Comparison of ENCODE assay signal across 26 cellular contexts in the genomic region with DNA sequence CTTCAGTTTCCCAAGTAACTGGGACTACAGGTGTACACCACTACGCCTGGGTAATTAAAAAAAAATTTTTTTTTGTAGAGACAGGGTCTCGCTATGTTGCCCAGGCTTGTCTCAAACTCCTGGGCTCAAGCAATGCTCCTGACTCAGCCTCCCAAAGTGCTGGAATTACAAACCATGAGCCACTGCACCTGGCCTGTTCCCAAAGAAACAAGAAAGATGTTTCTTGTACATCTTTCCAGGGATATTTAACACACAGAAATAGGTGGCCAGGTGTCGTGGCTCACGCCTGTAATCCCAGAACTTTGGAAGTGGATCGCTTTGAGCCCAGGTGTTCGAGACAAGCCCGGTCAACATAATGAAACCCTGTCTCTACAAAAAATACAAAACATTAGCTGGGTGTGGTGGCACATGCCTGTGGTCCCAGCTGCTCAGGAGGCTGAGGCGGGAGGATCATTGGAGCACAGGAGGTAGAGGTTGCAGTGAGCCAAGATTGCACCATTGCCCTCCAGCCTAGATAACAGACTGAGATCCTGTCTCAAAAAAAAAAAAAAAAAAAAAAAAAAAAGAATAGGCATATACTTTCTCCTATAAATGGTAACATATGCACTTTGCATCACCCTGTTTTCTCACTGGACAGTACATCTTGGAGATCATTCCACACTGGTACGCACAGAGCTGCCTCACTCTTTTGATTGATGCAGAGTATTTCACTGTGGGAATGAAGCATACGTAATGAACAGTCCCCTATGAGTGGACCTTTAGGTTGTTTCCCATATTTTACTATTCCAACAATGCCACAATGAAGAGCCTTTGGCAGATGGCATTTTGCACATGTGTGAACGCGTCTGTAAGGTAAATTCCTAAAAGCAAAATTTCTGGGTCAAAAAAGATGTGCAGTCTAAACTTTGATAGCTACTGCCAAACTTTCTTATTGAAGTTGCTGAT. TPM values are rescaled to one million over a fixed set of nuclear protein-coding genes. Genes with fewer than 3 reads are reported as not detected.
DNase-seq lines count a peak whose midpoint lies in the region; ATAC-seq, FAIRE-seq and TF ChIP-seq lines count a peak whose summit lies in the region.
"Had no signal": no experiment of that assay in that cellular context is flagged by ENCODE, and none has a peak within 500 bp of the region (broad histone marks: within the 10 kb centered on the region; RNA-seq: fewer than 3 reads in every experiment).

No MANE protein-coding gene starts in this region.

- H3K4me2 ChIP-seq in OCI-LY1 (ENCODE audit: low read length) (no peak overlapping the region; the same call in 1 of the 2 replicates), keratinocyte (ENCODE audit: control insufficient read depth, extremely low read depth, insufficient read depth, low read depth, low read length) (no peak overlapping the region)

- H3K4me1 ChIP-seq in OCI-LY1 (ENCODE audit: insufficient read depth, low read length, severe bottlenecking) (peaks cover 91% of the 10 kb centered on the region), keratinocyte (ENCODE audit: control insufficient read depth, extremely low read depth, insufficient read depth, low read length) (peaks cover 48% of the 10 kb centered on the region), right atrium auricular region (peaks cover 0 to 33% of the 10 kb centered on the region in 2 donors)

- H3K9me3 ChIP-seq in OCI-LY1 (ENCODE audit: low read length), result no peaks in the 10 kb centered on the region
- H3K9me3 ChIP-seq in keratinocyte (ENCODE audit: control insufficient read depth, low read depth, low read length), result no peaks in the 10 kb centered on the region
- H3K9me3 ChIP-seq in right atrium auricular region, result no peaks in the 10 kb centered on the region
- H3K9me3 ChIP-seq: Caco-2 had no signal

- dilution Hi-C loops in keratinocyte (cut with MboI; ENCODE audit: extremely low pct_ligation_motif_present, low sequenced_read_pairs), result loop anchor here (25.0 kb wide), 1 partner anchor 108 kb away; no protein-coding TSS in a partner anchor

- DNase-seq in activated T-cell treated with anti-CD3 and anti-CD28 coated beads, Interleukin-2, amount 50 U/mL, for 72 hours, result no peak
- DNase-seq in activated T-cell treated with anti-CD3 and anti-CD28 coated beads for 4 hours (no peak), keratinocyte (ENCODE audit: low read depth, low spot score) (no peak), NCI-H1092 treated with DMSO at 0.1 percent for 48 hours (lab: John Stamatoyannopoulos, UW) (no peak), right atrium auricular region (ENCODE audit: low spot score) (no peak), AG08396 (ENCODE audit: low spot score) (no peak), A172 (ENCODE audit: low spot score) (no peak)
- DNase-seq: AML-193, Caco-2, GM23248, H9, HFFc6, KG1, NCI-H1105 treated with DMSO at 0.1 percent for 48 hours, NCI-H187, NCI-H446, NCI-H526, PC-9, RPMI8226, SHP77 treated with DMSO at 0.1 percent for 48 hours, SW 1271 had no signal

- FAIRE-seq in keratinocyte (lab: Jason Lieb, UNC), result no peak
- FAIRE-seq: G401.6, GM18507 had no signal

- H3K27ac Mint-ChIP-seq in activated T-cell treated with anti-CD3 and anti-CD28 coated beads, Interleukin-2, amount 50 U/mL, for 72 hours, result peak overlapping the region; percentile 19
- H3K27ac Mint-ChIP-seq: HFFc6 had no signal

- no peaks in the 10 kb centered on the region for H3K9me2 ChIP-seq in OCI-LY1 (ENCODE audit: low read depth, low read length)

- no peak for TF ChIP-seq CTCF in OCI-LY1 (IDR thresholded peaks at IDR 0.05; ENCODE audit: low read length)
- TF ChIP-seq CTCF in keratinocyte (optimal IDR thresholded peaks at IDR 0.05 in 1 of 3, IDR thresholded peaks at IDR 0.05 in 1 of 3, conservative IDR thresholded peaks at IDR 0.05 in 1 of 3; ENCODE audit: extremely low read depth in 1 of 3, insufficient read depth in 2 of 3, low read length in 3 of 3), result no peak
- TF ChIP-seq CTCF in right atrium auricular region (IDR thresholded peaks at IDR 0.05), result no peak

- H3K4me3 Mint-ChIP-seq in activated T-cell treated with anti-CD3 and anti-CD28 coated beads, Interleukin-2, amount 50 U/mL, for 72 hours, result no peak overlapping the region
- H3K4me3 Mint-ChIP-seq: H9, HFFc6 had no signal

- H2AFZ ChIP-seq in OCI-LY1 (ENCODE audit: low read length) (no peak overlapping the region), keratinocyte (ENCODE audit: control insufficient read depth, low read length) (no peak overlapping the region)
- H2AFZ ChIP-seq: PC-9 had no signal

- peaks cover 2 to 6% of the 10 kb centered on the region in 2 donors for H3K36me3 Mint-ChIP-seq in activated T-cell treated with anti-CD3 and anti-CD28 coated beads, Interleukin-2, amount 50 U/mL, for 72 hours (ENCODE audit: insufficient read depth in 2 of 2)

- ATAC-seq in activated T-cell treated with anti-CD3 and anti-CD28 coated beads, Interleukin-2, amount 50 U/mL, for 72 hours (replicated peaks in 1 of 2), result no peak

- peaks cover 28% of the 10 kb centered on the region for H3K79me2 ChIP-seq in OCI-LY1 (ENCODE audit: insufficient read depth, low read length)
- H3K79me2 ChIP-seq in keratinocyte (ENCODE audit: control insufficient read depth, insufficient read depth, low read length), result peaks cover 34% of the 10 kb centered on the region

- H3K4me3 ChIP-seq in OCI-LY1 (ENCODE audit: low read depth, low read length, poor library complexity, severe bottlenecking) (no peak overlapping the region), keratinocyte (ENCODE audit: control insufficient read depth in 2 of 3, extremely low read depth in 1 of 3, insufficient read depth in 2 of 3, low read depth in 1 of 3, low read length in 3 of 3) (no peak overlapping the region), right atrium auricular region (no peak overlapping the region)
- H3K4me3 ChIP-seq: GM23248, PC-9, SK-N-MC had no signal

- H3K27me3 ChIP-seq in OCI-LY1 (ENCODE audit: insufficient read depth, low read length), result no peaks in the 10 kb centered on the region
- H3K27me3 ChIP-seq in keratinocyte (ENCODE audit: control insufficient read depth, extremely low read depth, insufficient read depth, low read length), result no peaks in the 10 kb centered on the region
- no peaks in the 10 kb centered on the region for H3K27me3 ChIP-seq in right atrium auricular region

- H3K36me3 ChIP-seq in OCI-LY1 (ENCODE audit: insufficient read depth, low read length) (peaks cover 21% of the 10 kb centered on the region), keratinocyte (ENCODE audit: control insufficient read depth in 2 of 2, extremely low read depth in 1 of 2, insufficient read depth in 2 of 2, low read length in 2 of 2) (peaks cover 5% of the 10 kb centered on the region in 2 experiments), right atrium auricular region (no peaks in the 10 kb centered on the region)

- peak overlapping the region; percentile 13; the same call in 1 of the 2 replicates for H3K9ac ChIP-seq in OCI-LY1 (ENCODE audit: low read length)
- no peak overlapping the region for H3K9ac ChIP-seq in keratinocyte (ENCODE audit: control insufficient read depth, extremely low read depth, insufficient read depth, low read length)
- H3K9ac ChIP-seq: GM23248 had no signal

- H3K27ac ChIP-seq in OCI-LY1 (ENCODE audit: low read depth, low read length, poor library complexity, severe bottlenecking), result peak overlapping the region; percentile 100
- H3K27ac ChIP-seq in keratinocyte (ENCODE audit: control insufficient read depth, insufficient read depth, low read length), result peak overlapping the region; percentile 28
- no peak overlapping the region for H3K27ac ChIP-seq in right atrium auricular region
- H3K27ac ChIP-seq: GM23248, HL-60, PC-9, SK-N-MC had no signal

- no peaks in the 10 kb centered on the region for H3K9me3 Mint-ChIP-seq in activated T-cell treated with anti-CD3 and anti-CD28 coated beads, Interleukin-2, amount 50 U/mL, for 72 hours
- H3K9me3 Mint-ChIP-seq: H9, HFFc6 had no signal

- no peaks in the 10 kb centered on the region for H3F3A ChIP-seq in OCI-LY1 (ENCODE audit: insufficient read depth, low read length)

- H4K20me1 ChIP-seq in OCI-LY1 (ENCODE audit: insufficient read depth, low read length) (no peaks in the 10 kb centered on the region), keratinocyte (ENCODE audit: control insufficient read depth, extremely low read depth, insufficient read depth, low read length) (no peaks in the 10 kb centered on the region)

- H3K27me3 Mint-ChIP-seq in activated T-cell treated with anti-CD3 and anti-CD28 coated beads, Interleukin-2, amount 50 U/mL, for 72 hours (ENCODE audit: low read depth), result no peaks in the 10 kb centered on the region

- no peaks in the 10 kb centered on the region for H3K9me1 ChIP-seq in keratinocyte (ENCODE audit: control insufficient read depth, extremely low read depth, insufficient read depth, low read length)

- H3K4me1 Mint-ChIP-seq in activated T-cell treated with anti-CD3 and anti-CD28 coated beads, Interleukin-2, amount 50 U/mL, for 72 hours (ENCODE audit: low read depth), result peaks cover 24% of the 10 kb centered on the region

RNA-seq across cellular contexts. Expression of a gene that starts 2.0 kb away (rescaled TPM):
- 10 to 100 TPM; 70.2 to 94.2 TPM for total RNA-seq in activated T-cell treated with anti-CD3 and anti-CD28 coated beads, Interleukin-2, amount 50 U/mL, for 72 hours
- 116 to 173 TPM (median 130 TPM) in 3 replicates for polyA plus RNA-seq in keratinocyte
- 61.1 TPM for polyA plus RNA-seq in keratinocyte (2011; ENCODE audit: low read depth)
- polyA plus RNA-seq in keratinocyte (2011; cell fraction: cytosol; rRNA removed), result 97.8 and 143 TPM in 2 replicates
- 123 and 141 TPM in 2 replicates for polyA plus RNA-seq in keratinocyte (2011; cell fraction: nucleus; rRNA removed)
- polyA plus RNA-seq in keratinocyte (2012; ENCODE audit: low replicate concordance), result 77.0 and 120 TPM in 2 replicates
- 69.6 to 160 TPM (median 131 TPM) in 3 replicates for polyA minus RNA-seq in keratinocyte
- polyA minus RNA-seq in keratinocyte (2011; cell fraction: cytosol; rRNA and poly(A)+ RNA removed), result 83.5 TPM
- polyA minus RNA-seq in keratinocyte (2011; cell fraction: nucleus; rRNA and poly(A)+ RNA removed), result 41.9 and 43.0 TPM in 2 replicates
- total RNA-seq in right atrium auricular region, result 100 to 1,000 TPM; 129 to 137 TPM
- total RNA-seq in A172 (2014; rRNA removed; shearing (Covaris generic)), result 127 and 165 TPM in 2 replicates

RNA-seq across cellular contexts. Expression of a gene that starts 44.7 kb away (rescaled TPM):
- total RNA-seq in activated T-cell treated with anti-CD3 and anti-CD28 coated beads, Interleukin-2, amount 50 U/mL, for 72 hours, result 10 to 100 TPM in 1 of 2 donors, 1 to 10 TPM in 1; 9.9 to 13.2 TPM
- 10.2 to 14.5 TPM (median 12.6 TPM) in 3 replicates for polyA plus RNA-seq in keratinocyte
- polyA plus RNA-seq in keratinocyte (2011; ENCODE audit: low read depth), result 2.4 TPM
- 4.3 and 6.6 TPM in 2 replicates for polyA plus RNA-seq in keratinocyte (2011; cell fraction: cytosol; rRNA removed)
- 26.9 and 29.8 TPM in 2 replicates for polyA plus RNA-seq in keratinocyte (2011; cell fraction: nucleus; rRNA removed)
- 5.5 and 8.6 TPM in 2 replicates for polyA plus RNA-seq in keratinocyte (2012; ENCODE audit: low replicate concordance)
- 11.8 to 26.2 TPM (median 22.9 TPM) in 3 replicates for polyA minus RNA-seq in keratinocyte
- 7.5 TPM for polyA minus RNA-seq in keratinocyte (2011; cell fraction: cytosol; rRNA and poly(A)+ RNA removed)
- 15.3 and 22.6 TPM in 2 replicates for polyA minus RNA-seq in keratinocyte (2011; cell fraction: nucleus; rRNA and poly(A)+ RNA removed)
- total RNA-seq in right atrium auricular region, result 1 to 10 TPM; 4.9 to 9.9 TPM
- total RNA-seq in A172 (2014; rRNA removed; shearing (Covaris generic)), result 8.9 and 9.7 TPM in 2 replicates

Comparison
In these comparisons a context has a peak if more than half of its experiments do, and no peak if none do; other contexts are left out.
1. H3K27ac ChIP-seq: peak in OCI-LY1 (single experiment) and keratinocyte (single experiment); none in right atrium auricular region (0 of 2).